ENCODE assay signal across 1 cellular context in genomic region chr16:11692651-11693050, GRCh38.
TF ChIP-seq lines count a peak whose summit lies in the region.

No MANE protein-coding gene starts in this region.

TF ChIP-seq in GM12878, 131 proteins besides CTCF, POLR2A, EP300 and RAD21:
- TF ChIP-seq HCFC1 (IDR thresholded peaks at IDR 0.05; ENCODE audit: low read length), result no peak
- TF ChIP-seq POLR2AphosphoS5 (IDR thresholded peaks at IDR 0.05; ENCODE audit: low read length), result 0 out of 2 replicates have a peak, but pooled peaks have one; percentile 45
